In genomic region chr2:27652790-27653189, GRCh38 we compare ENCODE assay signal across 16 cellular contexts. TPM values are rescaled to one million over a fixed set of nuclear protein-coding genes. Genes with fewer than 3 reads are reported as not detected.
DNase-seq lines count a peak whose midpoint lies in the region; ATAC-seq and TF ChIP-seq lines count a peak whose summit lies in the region.
"Had no signal": no experiment of that assay in that cellular context is flagged by ENCODE, and none has a peak within 500 bp of the region (broad histone marks: within the 10 kb centered on the region; RNA-seq: fewer than 3 reads in every experiment).

No MANE protein-coding gene starts in this region.

- no peak overlapping the region for H3K23ac ChIP-seq in mesenchymal stem cell (ENCODE audit: low read length in 2 of 2)

- no peak overlapping the region for H4K8ac ChIP-seq in mesenchymal stem cell (ENCODE audit: low read length)

- H3K9me3 ChIP-seq in mesenchymal stem cell (ENCODE audit: control insufficient read depth, low read length): no peaks in the 10 kb centered on the region

- no peak overlapping the region for H2BK5ac ChIP-seq in mesenchymal stem cell (ENCODE audit: low read depth, low read length, poor library complexity, severe bottlenecking)

- H3K27ac ChIP-seq in foreskin keratinocyte (no peak overlapping the region), mesenchymal stem cell (ENCODE audit: low read length, poor library complexity, severe bottlenecking) (no peak overlapping the region)

- no peak overlapping the region for H3K14ac ChIP-seq in mesenchymal stem cell (ENCODE audit: low read length in 2 of 2)

- H3K9me3 Mint-ChIP-seq in activated T-cell treated with anti-CD3 and anti-CD28 coated beads, Interleukin-2, amount 50 U/mL, for 4 hours: no peaks in the 10 kb centered on the region
- no peaks in the 10 kb centered on the region for H3K9me3 Mint-ChIP-seq in Calu3 (ENCODE audit: low read depth, unreplicated experiment)
- no peaks in the 10 kb centered on the region for H3K9me3 Mint-ChIP-seq in activated naive CD8-positive, alpha-beta T cell treated with anti-CD3 and anti-CD28 coated beads for 36 hours
- H3K9me3 Mint-ChIP-seq: CD4-positive, CD25-positive, alpha-beta regulatory T cell; IgD-negative memory B cell had no signal

- no peak overlapping the region for H4K91ac ChIP-seq in mesenchymal stem cell (ENCODE audit: low read length)

- H3K4me1 ChIP-seq in foreskin keratinocyte (peaks cover 17% of the 10 kb centered on the region), mesenchymal stem cell (ENCODE audit: control insufficient read depth, insufficient read depth, low read depth, low read length) (peaks cover 2% of the 10 kb centered on the region)

- H3K4ac ChIP-seq in mesenchymal stem cell (ENCODE audit: low read depth in 1 of 2, low read length in 2 of 2): no peak overlapping the region

- H2BK120ac ChIP-seq in mesenchymal stem cell (ENCODE audit: low read depth, low read length): no peak overlapping the region

- H2BK12ac ChIP-seq in mesenchymal stem cell (ENCODE audit: low read length in 2 of 2): no peak overlapping the region

- peaks cover 16 to 95% of the 10 kb centered on the region in 2 experiments for H3K36me3 ChIP-seq in mesenchymal stem cell (ENCODE audit: control insufficient read depth in 1 of 2, insufficient read depth in 2 of 2, low read depth in 1 of 2, low read length in 2 of 2)

- H3K4me3 ChIP-seq in mesenchymal stem cell (ENCODE audit: insufficient read depth in 1 of 2, low read depth in 1 of 2, low read length in 2 of 2): no peak overlapping the region

- H3K36me3 Mint-ChIP-seq in activated T-cell treated with anti-CD3 and anti-CD28 coated beads, Interleukin-2, amount 50 U/mL, for 4 hours (ENCODE audit: insufficient read depth): peaks cover 56% of the 10 kb centered on the region
- peaks cover 47% of the 10 kb centered on the region for H3K36me3 Mint-ChIP-seq in Calu3 (ENCODE audit: insufficient read depth, unreplicated experiment)
- peaks cover 21% of the 10 kb centered on the region for H3K36me3 Mint-ChIP-seq in activated naive CD8-positive, alpha-beta T cell treated with anti-CD3 and anti-CD28 coated beads for 36 hours

- H3K27me3 Mint-ChIP-seq in activated T-cell treated with anti-CD3 and anti-CD28 coated beads, Interleukin-2, amount 50 U/mL, for 4 hours (ENCODE audit: low read depth): no peaks in the 10 kb centered on the region
- H3K27me3 Mint-ChIP-seq in Calu3 (ENCODE audit: unreplicated experiment): no peaks in the 10 kb centered on the region
- no peaks in the 10 kb centered on the region for H3K27me3 Mint-ChIP-seq in activated naive CD8-positive, alpha-beta T cell treated with anti-CD3 and anti-CD28 coated beads for 36 hours
- H3K27me3 Mint-ChIP-seq: CD4-positive, CD25-positive, alpha-beta regulatory T cell; IgD-negative memory B cell had no signal

- no peak overlapping the region for H3K4me2 ChIP-seq in mesenchymal stem cell (ENCODE audit: low read length, poor library complexity, severe bottlenecking)

- no TSS peak for BruUV-seq in Calu3 (replicated peaks; lab: Mats Ljungman, UMichigan)

- peak; percentile 65 to 72 for ATAC-seq in activated T-cell treated with anti-CD3 and anti-CD28 coated beads, Interleukin-2, amount 50 U/mL, for 4 hours
- ATAC-seq in foreskin keratinocyte (peak; percentile 49), HG02981 (IDR thresholded peaks at IDR 0.05; ENCODE audit: unreplicated experiment) (no peak)

- peak overlapping the region; percentile 12 for H3K27ac Mint-ChIP-seq in Calu3 (ENCODE audit: unreplicated experiment)
- peak overlapping the region; percentile 22 for H3K27ac Mint-ChIP-seq in activated naive CD8-positive, alpha-beta T cell treated with anti-CD3 and anti-CD28 coated beads for 36 hours
- H3K27ac Mint-ChIP-seq: IgD-negative memory B cell had no signal

- H2AFZ ChIP-seq in mesenchymal stem cell (ENCODE audit: low read depth, low read length): no peak overlapping the region

- no peak for DNase-seq in activated T-cell treated with anti-CD3 and anti-CD28 coated beads, Interleukin-2, amount 50 U/mL, for 4 hours
- DNase-seq in activated T-cell treated with anti-CD3 and anti-CD28 coated beads, Interleukin-2, amount 50 U/mL, for 1 hour: no peak
- no peak for DNase-seq in Calu3
- no peak for DNase-seq in activated naive CD8-positive, alpha-beta T cell treated with anti-CD3 and anti-CD28 coated beads for 36 hours
- DNase-seq in foreskin keratinocyte: peak in 1 of 2 donors; percentile 38
- no peak for DNase-seq in mesenchymal stem cell
- no peak for DNase-seq in activated effector memory CD4-positive, alpha-beta T cell treated with anti-CD3 and anti-CD28 coated beads, Interleukin-2, amount 50 U/mL, for 16 hours
- DNase-seq: DMS79 treated with DMSO at 0.1 percent for 48 hours, HCEC 1CT, MV-4-11, NCI-H1436 treated with DMSO at 0.1 percent for 48 hours, NCI-H2081 treated with DMSO at 0.1 percent for 48 hours, NCI-H524 had no signal

- no peak overlapping the region for H2BK15ac ChIP-seq in mesenchymal stem cell (ENCODE audit: low read depth, poor library complexity, severe bottlenecking)

- CTCF ChIA-PET in Calu3 (lab: Charles Lee): interaction anchor here (1.0 kb wide), 1 partner anchor 11 kb away, joined by 4 read pairs; the partner anchor contains the start of genes SLC4A1AP and SUPT7L

- peaks cover 15% of the 10 kb centered on the region for H3K79me1 ChIP-seq in mesenchymal stem cell (replicated peaks; ENCODE audit: low read length, poor library complexity, severe bottlenecking)

- H2AK5ac ChIP-seq in mesenchymal stem cell (ENCODE audit: low read length, severe bottlenecking): no peak overlapping the region

- peaks cover 19% of the 10 kb centered on the region for H3K4me1 Mint-ChIP-seq in activated T-cell treated with anti-CD3 and anti-CD28 coated beads, Interleukin-2, amount 50 U/mL, for 4 hours (ENCODE audit: low read depth)
- peaks cover 23% of the 10 kb centered on the region for H3K4me1 Mint-ChIP-seq in Calu3 (ENCODE audit: low read depth, unreplicated experiment)
- H3K4me1 Mint-ChIP-seq in activated naive CD8-positive, alpha-beta T cell treated with anti-CD3 and anti-CD28 coated beads for 36 hours: peaks cover 10% of the 10 kb centered on the region

- 100% methylated on average over 1 of the region's 1 CpG for WGBS in mesenchymal stem cell

- no peak overlapping the region for H3K18ac ChIP-seq in mesenchymal stem cell (ENCODE audit: low read depth in 1 of 2, low read length in 2 of 2)

- no peak overlapping the region for H3K9ac ChIP-seq in mesenchymal stem cell (ENCODE audit: low read length)

- TF ChIP-seq CTCF in Calu3 (IDR thresholded peaks at IDR 0.05; ENCODE audit: unreplicated experiment) (no peak), foreskin keratinocyte (conservative IDR thresholded peaks at IDR 0.05) (no peak)

- H3K27me3 ChIP-seq in foreskin keratinocyte (no peaks in the 10 kb centered on the region), mesenchymal stem cell (ENCODE audit: control insufficient read depth in 1 of 2, insufficient read depth in 1 of 2, low read length in 2 of 2) (no peaks in the 10 kb centered on the region)

- H3K4me3 Mint-ChIP-seq in activated T-cell treated with anti-CD3 and anti-CD28 coated beads, Interleukin-2, amount 50 U/mL, for 4 hours: no peak overlapping the region
- H3K4me3 Mint-ChIP-seq in Calu3 (ENCODE audit: low read depth, unreplicated experiment): no peak overlapping the region
- no peak overlapping the region for H3K4me3 Mint-ChIP-seq in activated naive CD8-positive, alpha-beta T cell treated with anti-CD3 and anti-CD28 coated beads for 36 hours
- H3K4me3 Mint-ChIP-seq: CD4-positive, CD25-positive, alpha-beta regulatory T cell; IgD-negative memory B cell had no signal

- intact Hi-C loops in Calu3 (cut with micrococcal nuclease; ENCODE audit: unreplicated experiment): no loop called here

RNA-seq across cellular contexts. Expression of gene SUPT7L, which starts 10.6 kb away (rescaled TPM):
- 10 to 100 TPM; 23.6 to 31.4 (median 28.1) TPM for total RNA-seq in activated T-cell treated with anti-CD3 and anti-CD28 coated beads, Interleukin-2, amount 50 U/mL, for 4 hours
- total RNA-seq in Calu3 (2022) (33.0 and 35.5 TPM in 2 replicates), foreskin keratinocyte (24.6 and 25.8 TPM in 2 replicates)
- total RNA-seq in activated naive CD8-positive, alpha-beta T cell treated with anti-CD3 and anti-CD28 coated beads for 36 hours: 10 to 100 TPM; 26.2 to 26.6 TPM
- 18.5 and 19.7 TPM in 2 replicates for polyA plus RNA-seq in foreskin keratinocyte
- 25.1 TPM for polyA plus RNA-seq in mesenchymal stem cell (2013, experiment 1 of 2)
- polyA plus RNA-seq in mesenchymal stem cell (2013, experiment 2 of 2): 25.0 TPM

RNA-seq across cellular contexts. Expression of gene SLC4A1AP, which starts 10.9 kb away (rescaled TPM):
- 10 to 100 TPM; 32.7 to 37.5 (median 32.7) TPM for total RNA-seq in activated T-cell treated with anti-CD3 and anti-CD28 coated beads, Interleukin-2, amount 50 U/mL, for 4 hours
- total RNA-seq in Calu3 (2022) (24.2 and 27.8 TPM in 2 replicates), foreskin keratinocyte (27.1 and 29.9 TPM in 2 replicates)
- total RNA-seq in activated naive CD8-positive, alpha-beta T cell treated with anti-CD3 and anti-CD28 coated beads for 36 hours: 10 to 100 TPM; 25.5 to 26.6 TPM
- polyA plus RNA-seq in foreskin keratinocyte: 15.2 and 17.8 TPM in 2 replicates
- 21.1 TPM for polyA plus RNA-seq in mesenchymal stem cell (2013, experiment 1 of 2)
- 20.7 TPM for polyA plus RNA-seq in mesenchymal stem cell (2013, experiment 2 of 2)

RNA-seq across cellular contexts. Expression of gene GPN1, which starts 23.9 kb away (rescaled TPM):
- 10 to 100 TPM; 66.5 to 76.6 (median 69.4) TPM for total RNA-seq in activated T-cell treated with anti-CD3 and anti-CD28 coated beads, Interleukin-2, amount 50 U/mL, for 4 hours
- total RNA-seq in Calu3 (2022) (32.6 and 33.2 TPM in 2 replicates), foreskin keratinocyte (58.9 and 61.4 TPM in 2 replicates)
- 10 to 100 TPM; 49.9 to 50.6 TPM for total RNA-seq in activated naive CD8-positive, alpha-beta T cell treated with anti-CD3 and anti-CD28 coated beads for 36 hours
- 49.6 and 56.4 TPM in 2 replicates for polyA plus RNA-seq in foreskin keratinocyte
- polyA plus RNA-seq in mesenchymal stem cell (2013, experiment 1 of 2): 26.6 TPM
- polyA plus RNA-seq in mesenchymal stem cell (2013, experiment 2 of 2): 26.4 TPM

RNA-seq across cellular contexts. Expression of gene CCDC121, which starts 24.0 kb away (rescaled TPM):
- under 1 TPM; 0.11 to 0.27 (median 0.25) TPM for total RNA-seq in activated T-cell treated with anti-CD3 and anti-CD28 coated beads, Interleukin-2, amount 50 U/mL, for 4 hours
- total RNA-seq in Calu3 (2022) (5.5 and 6.3 TPM in 2 replicates), foreskin keratinocyte (0.81 and 1.0 TPM in 2 replicates)
- total RNA-seq in activated naive CD8-positive, alpha-beta T cell treated with anti-CD3 and anti-CD28 coated beads for 36 hours: under 1 TPM; 0.60 to 0.68 TPM
- polyA plus RNA-seq in foreskin keratinocyte: 0.26 and 0.46 TPM in 2 replicates
- polyA plus RNA-seq in mesenchymal stem cell (2013, experiment 1 of 2): 1.1 TPM
- 1.6 TPM for polyA plus RNA-seq in mesenchymal stem cell (2013, experiment 2 of 2)
